Comparison of ENCODE assay signal across 1 cellular context in genomic region chr19:18776288-18776594, GRCh38.
TF ChIP-seq lines count a peak whose summit lies in the region.

No MANE protein-coding gene starts in this region.

TF ChIP-seq in K562, 482 proteins besides CTCF, POLR2A, EP300 and RAD21:
- TF ChIP-seq SMC3 (conservative IDR thresholded peaks at IDR 0.05; ENCODE audit: insufficient read depth, low read depth, low read length) (0 out of 2 replicates have a peak, but pooled peaks have one; percentile 14), CEBPB (tag; IDR thresholded peaks at IDR 0.05) (no peak), FOSL1 (tag; conservative IDR thresholded peaks at IDR 0.05) (peak; percentile 65), BCOR (IDR thresholded peaks at IDR 0.05) (peak; percentile 20; the same call in 1 of the 2 replicates)
